Comparison of ENCODE assay signal across 14 cellular contexts in genomic region chr2:129802290-129802689, GRCh38.
"Had no signal": no experiment of that assay in that cellular context is flagged by ENCODE, and none has a peak within 500 bp of the region (broad histone marks: within the 10 kb centered on the region; RNA-seq: fewer than 3 reads in every experiment).

No MANE protein-coding gene starts in this region.

- H3K4me3 ChIP-seq: breast epithelium, lung, neural progenitor cell, ovary had no signal

- H3K27me3 ChIP-seq: breast epithelium, neural progenitor cell, ovary had no signal

- H3K4me1 ChIP-seq: breast epithelium had no signal

- H2AFZ ChIP-seq: neural progenitor cell had no signal

- H3K4me2 ChIP-seq: neural progenitor cell had no signal

- FAIRE-seq: frontal cortex had no signal

- DNase-seq: activated CD4-positive, CD25-positive, alpha-beta regulatory T cell treated with anti-CD3 and anti-CD28 coated beads, Interleukin-2, amount 50 U/mL, for 72 hours; activated naive CD4-positive, alpha-beta T cell treated with Interleukin-2 at 50 U/mL for 16 hours; aorta; cerebellar nuclear complex; effector memory CD8-positive, alpha-beta T cell; left cardiac atrium; naive B cell; ovary; stimulated activated naive CD8-positive, alpha-beta T cell treated with anti-CD3 and anti-CD28 coated beads, Interleukin-15, amount 100 ng/mL, for 72 hours had no signal

- H3K36me3 ChIP-seq: breast epithelium, neural progenitor cell, ovary had no signal

- H3K9ac ChIP-seq: neural progenitor cell had no signal

- H3K9me3 ChIP-seq: breast epithelium, ovary had no signal

- H3K27ac ChIP-seq: breast epithelium, epithelial cell of prostate, neural progenitor cell, ovary had no signal
